ENCODE assay signal across 22 cellular contexts in the genomic region with DNA sequence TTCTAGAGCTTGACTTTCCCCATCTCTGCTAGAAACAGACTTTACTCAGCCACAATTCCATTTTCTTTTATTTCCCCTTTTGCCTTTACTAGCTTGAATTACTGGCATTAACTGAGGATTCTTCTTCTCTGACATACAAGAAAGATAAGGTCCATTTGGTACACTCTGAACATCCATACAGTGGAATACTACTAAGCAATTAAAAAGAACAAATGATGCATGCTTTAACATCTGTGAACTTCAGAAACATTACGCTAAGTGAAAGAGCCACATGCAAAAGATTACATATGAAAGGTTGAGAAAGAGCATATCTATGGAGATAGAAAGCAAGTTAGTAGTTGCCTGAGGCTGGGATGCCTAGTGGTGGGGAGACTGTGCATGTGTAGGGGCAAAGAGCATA.
DNase-seq lines count a peak whose midpoint lies in the region; ATAC-seq, FAIRE-seq and TF ChIP-seq lines count a peak whose summit lies in the region.
"Had no signal": no experiment of that assay in that cellular context is flagged by ENCODE, and none has a peak within 500 bp of the region (broad histone marks: within the 10 kb centered on the region; RNA-seq: fewer than 3 reads in every experiment).

No MANE protein-coding gene starts in this region.

- H3K4me3 ChIP-seq in HEK293 (ENCODE audit: low read depth, low read length) = no peak overlapping the region
- H3K4me3 ChIP-seq in GM12878 = no peak overlapping the region
- H3K4me3 ChIP-seq: BLaER1 treated with 17β-estradiol and CSF1 and Interleukin-3, amounts not matched to agents 10 nM and 100 nM had no signal

- no peak overlapping the region for H3K4me2 ChIP-seq in GM12878 (ENCODE audit: control insufficient read depth, insufficient read depth)
- H3K4me2 ChIP-seq: BLaER1 treated with 17β-estradiol and CSF1 and Interleukin-3, amounts not matched to agents 10 nM and 100 nM had no signal

- peaks cover 30 to 43% of the 10 kb centered on the region in 2 donors for H3K27me3 Mint-ChIP-seq in effector memory CD8-positive, alpha-beta T cell

- H2AFZ ChIP-seq in GM12878 (ENCODE audit: control insufficient read depth, low read depth, low read length) = no peak overlapping the region

- no peaks in the 10 kb centered on the region for H4K20me1 ChIP-seq in GM12878 (ENCODE audit: control insufficient read depth, insufficient read depth)
- H4K20me1 ChIP-seq: BLaER1 treated with 17β-estradiol and CSF1 and Interleukin-3, amounts not matched to agents 10 nM and 100 nM had no signal

- intact Hi-C loops in GM12878 (cut with micrococcal nuclease; ENCODE audit: unreplicated experiment) = no loop called here

- no TSS peak for BruUV-seq in GM12878 (replicated peaks; lab: Mats Ljungman, UMichigan)

- ATAC-seq in GM12878 = no peak
- ATAC-seq in effector memory CD8-positive, alpha-beta T cell (replicated peaks) = no peak
- ATAC-seq: CD8-positive, alpha-beta T cell had no signal

- FAIRE-seq in GM12878 (lab: Jason Lieb, UNC) = no peak
- peak; percentile 35 for FAIRE-seq in urothelium cell line (lab: Jason Lieb, UNC)
- FAIRE-seq: A204.1, D721Med, G401.6, GM12892, GM19239 had no signal

- no peaks in the 10 kb centered on the region for H3K4me1 Mint-ChIP-seq in effector memory CD8-positive, alpha-beta T cell (ENCODE audit: low read depth in 2 of 2)
- H3K4me1 Mint-ChIP-seq: B cell had no signal

- no peak for TF ChIP-seq CTCF in HEK293 (tag by site-specific recombination; IDR thresholded peaks at IDR 0.05)
- no peak for TF ChIP-seq CTCF in GM12878 (IDR thresholded peaks at IDR 0.05 in 2 of 3, conservative IDR thresholded peaks at IDR 0.05 in 1 of 3; ENCODE audit: control insufficient read depth in 2 of 3, extremely low read depth in 1 of 3, insufficient read depth in 1 of 3, low read depth in 3 of 3, low read length in 3 of 3)
- TF ChIP-seq CTCF in GM13977 (IDR thresholded peaks at IDR 0.05; ENCODE audit: extremely low read depth, insufficient read depth, missing control alignments) = no peak

- no peak for TF ChIP-seq EP300 in GM12878 (IDR thresholded peaks at IDR 0.05; ENCODE audit: borderline replicate concordance in 1 of 2, control insufficient read depth in 1 of 2, low read depth in 2 of 2, low read length in 2 of 2)

- RAD21 ChIA-PET in GM12878 (lab: Charles Lee; ENCODE audit: unreplicated experiment) = no interaction called here

- H3K27ac ChIP-seq in HEK293 (ENCODE audit: extremely low read depth, low read depth, low read length) (no peak overlapping the region), GM12878 (ENCODE audit: control insufficient read depth, insufficient read depth) (no peak overlapping the region)
- H3K27ac ChIP-seq: BLaER1 treated with 17β-estradiol and CSF1 and Interleukin-3, amounts not matched to agents 10 nM and 100 nM; C4-2B had no signal

- H3K36me3 Mint-ChIP-seq in effector memory CD8-positive, alpha-beta T cell (ENCODE audit: insufficient read depth) = no peaks in the 10 kb centered on the region
- H3K36me3 Mint-ChIP-seq: CD8-positive, alpha-beta T cell had no signal

- H3K4me1 ChIP-seq in HEK293 (ENCODE audit: control insufficient read depth, insufficient read depth, low read length) = no peaks in the 10 kb centered on the region
- no peaks in the 10 kb centered on the region for H3K4me1 ChIP-seq in GM12878 (ENCODE audit: control insufficient read depth, insufficient read depth, low read length)
- H3K4me1 ChIP-seq: BLaER1 treated with 17β-estradiol and CSF1 and Interleukin-3, amounts not matched to agents 10 nM and 100 nM; Caco-2 had no signal

- SMC1A ChIA-PET in GM12878 (lab: Charles Lee; ENCODE audit: uncharacterized antibody, unreplicated experiment) = interaction anchor here (1.0 to 1.1 kb wide), 2 partner anchors 10 to 27 kb away, joined by 3 to 4 read pairs; no protein-coding TSS in a partner anchor

- H3K79me2 ChIP-seq in GM12878 (ENCODE audit: control insufficient read depth, insufficient read depth, low read length) = no peaks in the 10 kb centered on the region

- H3K36me3 ChIP-seq in HEK293 (ENCODE audit: control insufficient read depth in 2 of 2, insufficient read depth in 1 of 2, low read length in 2 of 2) (no peaks in the 10 kb centered on the region), GM12878 (ENCODE audit: control insufficient read depth in 2 of 2, insufficient read depth in 2 of 2, low read length in 1 of 2) (no peaks in the 10 kb centered on the region)
- H3K36me3 ChIP-seq: BLaER1 treated with 17β-estradiol and CSF1 and Interleukin-3, amounts not matched to agents 10 nM and 100 nM had no signal

- no peak overlapping the region for H3K9ac ChIP-seq in GM12878 (ENCODE audit: control insufficient read depth, insufficient read depth, low read length)
- H3K9ac ChIP-seq: BLaER1 treated with 17β-estradiol and CSF1 and Interleukin-3, amounts not matched to agents 10 nM and 100 nM had no signal

- no peaks in the 10 kb centered on the region for H3K27me3 ChIP-seq in GM12878 (replicated peaks in 1 of 2; ENCODE audit: control insufficient read depth in 2 of 2, insufficient read depth in 2 of 2, low read length in 1 of 2)
- H3K27me3 ChIP-seq: BLaER1 treated with 17β-estradiol and CSF1 and Interleukin-3, amounts not matched to agents 10 nM and 100 nM had no signal

- H3K4me3 Mint-ChIP-seq in effector memory CD8-positive, alpha-beta T cell = no peak overlapping the region
- H3K4me3 Mint-ChIP-seq: B cell; CD4-positive, alpha-beta T cell; CD8-positive, alpha-beta T cell had no signal

- 0% methylated on average over 1 of the region's 1 CpG for WGBS in GM12878 (ENCODE audit: insufficient coverage, insufficient replicate concordance, low lambda C conversion rate, missing lambda C conversion rate)

- H3K27ac Mint-ChIP-seq in effector memory CD8-positive, alpha-beta T cell = no peak overlapping the region
- H3K27ac Mint-ChIP-seq: B cell; CD4-positive, alpha-beta T cell; CD8-positive, alpha-beta T cell had no signal

- DNase-seq in GM12878 (ENCODE audit: low read depth, low spot score) (no peak), urothelium cell line (ENCODE audit: low spot score) (no peak), HK-2 (ENCODE audit: unreplicated experiment) (no peak), GM13977 (ENCODE audit: low spot score) (no peak)
- no peak for DNase-seq in effector memory CD8-positive, alpha-beta T cell
- DNase-seq: 8988T; AML-193; Caco-2; Calu3; CD4-positive, alpha-beta T cell; CD8-positive, alpha-beta T cell; DMS79 treated with DMSO at 0.1 percent for 48 hours; GF-D8 had no signal

- in situ Hi-C loops in GM12878 (cut with MboI) = no loop called here
- in situ Hi-C loops in GM13977 (cut with MboI; ENCODE audit: low pct_unique_long_range_greater_than_20kb, low sequenced_read_pairs, unreplicated experiment) = no loop called here

- no peaks in the 10 kb centered on the region; the same call in 1 of the 2 replicates for H3K9me3 ChIP-seq in HEK293 (ENCODE audit: control insufficient read depth, insufficient read depth, low read depth, low read length)
- H3K9me3 ChIP-seq in GM12878 (replicated peaks; ENCODE audit: control insufficient read depth, insufficient read depth, low read length) = no peaks in the 10 kb centered on the region
- H3K9me3 ChIP-seq: Caco-2 had no signal

- CTCF ChIA-PET in HEK293 (lab: Yijun Ruan, JAX) (interaction anchor here (0.5 to 0.7 kb wide), 2 partner anchors 14 to 567 kb away, joined by 3 read pairs; no protein-coding TSS in a partner anchor), GM12878 (lab: Yijun Ruan, JAX) (interaction anchor here (1.2 kb wide), 1 partner anchor 14 kb away, joined by 3 read pairs; no protein-coding TSS in a partner anchor)

- TF ChIP-seq RAD21 in GM12878 (IDR thresholded peaks at IDR 0.05; ENCODE audit: insufficient read depth, low read depth, low read length) = no peak

- no peak for TF ChIP-seq POLR2A in GM12878 (IDR thresholded peaks at IDR 0.05; ENCODE audit: low read depth, low read length)

- POLR2A ChIA-PET in HEK293 (lab: Yijun Ruan, JAX) (no interaction called here), GM12878 (lab: Charles Lee) (no interaction called here)

- H3K9me3 Mint-ChIP-seq in effector memory CD8-positive, alpha-beta T cell = no peaks in the 10 kb centered on the region
- H3K9me3 Mint-ChIP-seq: CD4-positive, alpha-beta T cell had no signal

TF ChIP-seq in HEK293, 187 proteins besides CTCF, POLR2A, EP300 and RAD21 (continues in another document):
- TF ChIP-seq ZNF146 (tag by site-specific recombination; IDR thresholded peaks at IDR 0.05) (peak; percentile 33; the same call in 1 of the 2 replicates), ZNF561 (tag by site-specific recombination; IDR thresholded peaks at IDR 0.05; ENCODE audit: borderline replicate concordance) (no peak)

TF ChIP-seq in GM12878, 131 proteins besides CTCF, POLR2A, EP300 and RAD21:
- TF ChIP-seq RFX5 (IDR thresholded peaks at IDR 0.05; ENCODE audit: low read depth, low read length) (no peak), NFXL1 (IDR thresholded peaks at IDR 0.05; ENCODE audit: borderline replicate concordance) (peak; percentile 57; the same call in 1 of the 2 replicates), KLF5 (IDR thresholded peaks at IDR 0.05; ENCODE audit: partially characterized antibody) (no peak), EZH2 (IDR thresholded peaks at IDR 0.05; ENCODE audit: borderline replicate concordance, control insufficient read depth, low read depth, low read length) (no peak), ZNF24 (IDR thresholded peaks at IDR 0.05) (peak; percentile 76), POLR2AphosphoS5 (IDR thresholded peaks at IDR 0.05; ENCODE audit: low read length) (no peak), ZBTB33 (IDR thresholded peaks at IDR 0.05) (no peak), ETV6 (conservative IDR thresholded peaks at IDR 0.05 in 1 of 2, IDR thresholded peaks at IDR 0.05 in 1 of 2; ENCODE audit: borderline replicate concordance in 1 of 2, low read depth in 1 of 2) (no peak)

Comparison
In these comparisons a context has a peak if more than half of its experiments do, and no peak if none do; other contexts are left out.
1. Of the 9 proteins assayed by ChIP-seq in both HEK293 and GM12878: peak only in HEK293: none; only in GM12878: none; in both: ZNF24; in neither: 8.